1 cellular context compared by ENCODE assay signal in the genomic region with DNA sequence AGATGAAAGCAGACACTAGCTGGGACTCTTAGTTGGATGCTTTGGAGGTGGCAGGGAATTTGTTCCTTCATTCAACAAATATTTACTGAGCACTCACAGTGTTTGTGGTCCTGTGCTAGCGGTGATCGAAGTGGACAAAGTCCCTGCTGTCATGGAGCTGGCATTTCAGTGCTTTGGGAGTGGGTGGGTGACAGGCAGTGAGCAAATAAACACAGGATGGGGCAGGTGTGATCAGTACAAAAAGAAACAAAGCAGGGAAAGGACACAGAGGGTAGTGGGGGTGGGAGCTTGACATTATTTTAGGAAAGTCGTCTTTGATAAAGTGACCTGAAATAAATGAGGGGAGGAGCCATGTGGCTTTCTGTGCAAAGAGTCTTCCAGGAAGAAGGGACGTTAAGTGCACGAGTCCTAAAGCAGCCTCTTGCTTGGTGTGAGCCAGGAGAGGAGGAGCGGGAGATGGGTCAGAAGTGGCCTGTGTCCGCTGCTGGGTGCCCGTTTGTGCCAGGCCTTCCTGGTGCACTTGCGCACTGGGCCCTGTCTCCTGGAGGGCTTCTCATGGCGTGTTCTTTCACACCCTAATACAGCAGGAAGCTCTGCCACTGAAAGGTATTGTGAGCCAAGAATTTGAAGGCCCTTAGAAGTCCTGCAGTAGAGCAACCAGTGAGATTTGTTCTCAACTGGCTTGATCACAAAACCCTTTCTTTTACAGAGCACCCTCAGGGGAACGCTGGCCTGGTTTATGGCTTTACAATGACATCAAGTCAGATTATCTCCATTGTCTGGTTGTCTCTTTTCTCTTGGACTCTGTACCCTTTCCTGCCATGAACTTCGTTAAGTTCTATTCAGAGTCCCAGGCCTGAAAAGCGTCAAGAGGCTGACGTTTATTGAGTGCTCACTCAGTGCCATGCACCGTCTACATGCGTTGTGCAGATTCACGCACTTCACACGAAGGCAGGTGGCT.
A peak's percentile ranks its signal among the peaks of the same experiment; 100 is the strongest.
TF ChIP-seq lines count a peak whose summit lies in the region.

No MANE protein-coding gene starts in this region.

TF ChIP-seq in HepG2, 621 proteins besides CTCF, POLR2A, EP300 and RAD21 (continued from another document and continues in another):
- TF ChIP-seq ZNF639 (CRISPR knock-in tag; conservative IDR thresholded peaks at IDR 0.05) (no peak), ZNF451 (CRISPR knock-in tag; IDR thresholded peaks at IDR 0.05) (no peak), POLR2AphosphoS5 (IDR thresholded peaks at IDR 0.05; ENCODE audit: low read depth, low read length) (no peak; the same call in 1 of the 2 replicates), ZNF572 (CRISPR knock-in tag; IDR thresholded peaks at IDR 0.05) (no peak), ZNF546 (CRISPR knock-in tag; conservative IDR thresholded peaks at IDR 0.05) (no peak), ZNF720 (CRISPR knock-in tag; IDR thresholded peaks at IDR 0.05) (no peak), HDAC1 (CRISPR knock-in tag; IDR thresholded peaks at IDR 0.05) (peak; percentile 97), NFAT5 (CRISPR knock-in tag; IDR thresholded peaks at IDR 0.05) (0 out of 2 replicates have a peak, but pooled peaks have one; percentile 49), STAG1 (CRISPR knock-in tag; IDR thresholded peaks at IDR 0.05) (peak; percentile 36), ZNF775 (CRISPR knock-in tag; IDR thresholded peaks at IDR 0.05; ENCODE audit: borderline replicate concordance) (no peak), FOXP1 (IDR thresholded peaks at IDR 0.05) (peak; percentile 95), FOXP1 (CRISPR knock-in tag; IDR thresholded peaks at IDR 0.05) (peak; percentile 100), DMTF1 (CRISPR knock-in tag; IDR thresholded peaks at IDR 0.05) (peak; percentile 36; the same call in 1 of the 2 replicates), NRL (CRISPR knock-in tag; IDR thresholded peaks at IDR 0.05; ENCODE audit: borderline replicate concordance) (peak; percentile 62; the same call in 1 of the 2 replicates), ZBTB25 (CRISPR knock-in tag; IDR thresholded peaks at IDR 0.05) (peak; percentile 74), ZNF713 (CRISPR knock-in tag; IDR thresholded peaks at IDR 0.05) (no peak), ZNF281 (CRISPR knock-in tag; IDR thresholded peaks at IDR 0.05; ENCODE audit: borderline replicate concordance) (peak; percentile 91), ZNF703 (CRISPR knock-in tag; IDR thresholded peaks at IDR 0.05; ENCODE audit: borderline replicate concordance) (peak; percentile 79; the same call in 1 of the 2 replicates), MXI1 (IDR thresholded peaks at IDR 0.05; ENCODE audit: borderline replicate concordance, low read depth, low read length) (peak; percentile 90; the same call in 2 of the 3 replicates), ZNF563 (CRISPR knock-in tag; IDR thresholded peaks at IDR 0.05) (no peak), MTA1 (CRISPR knock-in tag; IDR thresholded peaks at IDR 0.05; ENCODE audit: borderline replicate concordance) (peak; percentile 86), SIN3A (IDR thresholded peaks at IDR 0.05; ENCODE audit: borderline replicate concordance, low read depth, low read length) (peak; percentile 75), ZNF589 (CRISPR knock-in tag; conservative IDR thresholded peaks at IDR 0.05) (0 out of 2 replicates have a peak, but pooled peaks have one; percentile 59), HMGA1 (CRISPR knock-in tag; conservative IDR thresholded peaks at IDR 0.05) (no peak), SSRP1 (CRISPR knock-in tag; IDR thresholded peaks at IDR 0.05) (no peak), NAIF1 (CRISPR knock-in tag; IDR thresholded peaks at IDR 0.05; ENCODE audit: borderline replicate concordance) (0 out of 2 replicates have a peak, but pooled peaks have one; percentile 45), ZSCAN9 (CRISPR knock-in tag; IDR thresholded peaks at IDR 0.05; ENCODE audit: borderline replicate concordance) (peak; percentile 89; the same call in 1 of the 2 replicates)
- TF ChIP-seq, protein P1, sequence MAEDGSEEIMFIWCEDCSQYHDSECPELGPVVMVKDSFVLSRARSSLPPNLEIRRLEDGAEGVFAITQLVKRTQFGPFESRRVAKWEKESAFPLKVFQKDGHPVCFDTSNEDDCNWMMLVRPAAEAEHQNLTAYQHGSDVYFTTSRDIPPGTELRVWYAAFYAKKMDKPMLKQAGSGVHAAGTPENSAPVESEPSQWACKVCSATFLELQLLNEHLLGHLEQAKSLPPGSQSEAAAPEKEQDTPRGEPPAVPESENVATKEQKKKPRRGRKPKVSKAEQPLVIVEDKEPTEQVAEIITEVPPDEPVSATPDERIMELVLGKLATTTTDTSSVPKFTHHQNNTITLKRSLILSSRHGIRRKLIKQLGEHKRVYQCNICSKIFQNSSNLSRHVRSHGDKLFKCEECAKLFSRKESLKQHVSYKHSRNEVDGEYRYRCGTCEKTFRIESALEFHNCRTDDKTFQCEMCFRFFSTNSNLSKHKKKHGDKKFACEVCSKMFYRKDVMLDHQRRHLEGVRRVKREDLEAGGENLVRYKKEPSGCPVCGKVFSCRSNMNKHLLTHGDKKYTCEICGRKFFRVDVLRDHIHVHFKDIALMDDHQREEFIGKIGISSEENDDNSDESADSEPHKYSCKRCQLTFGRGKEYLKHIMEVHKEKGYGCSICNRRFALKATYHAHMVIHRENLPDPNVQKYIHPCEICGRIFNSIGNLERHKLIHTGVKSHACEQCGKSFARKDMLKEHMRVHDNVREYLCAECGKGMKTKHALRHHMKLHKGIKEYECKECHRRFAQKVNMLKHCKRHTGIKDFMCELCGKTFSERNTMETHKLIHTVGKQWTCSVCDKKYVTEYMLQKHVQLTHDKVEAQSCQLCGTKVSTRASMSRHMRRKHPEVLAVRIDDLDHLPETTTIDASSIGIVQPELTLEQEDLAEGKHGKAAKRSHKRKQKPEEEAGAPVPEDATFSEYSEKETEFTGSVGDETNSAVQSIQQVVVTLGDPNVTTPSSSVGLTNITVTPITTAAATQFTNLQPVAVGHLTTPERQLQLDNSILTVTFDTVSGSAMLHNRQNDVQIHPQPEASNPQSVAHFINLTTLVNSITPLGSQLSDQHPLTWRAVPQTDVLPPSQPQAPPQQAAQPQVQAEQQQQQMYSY (CRISPR knock-in tag; IDR thresholded peaks at IDR 0.05): no peak
- TF ChIP-seq, protein P2, sequence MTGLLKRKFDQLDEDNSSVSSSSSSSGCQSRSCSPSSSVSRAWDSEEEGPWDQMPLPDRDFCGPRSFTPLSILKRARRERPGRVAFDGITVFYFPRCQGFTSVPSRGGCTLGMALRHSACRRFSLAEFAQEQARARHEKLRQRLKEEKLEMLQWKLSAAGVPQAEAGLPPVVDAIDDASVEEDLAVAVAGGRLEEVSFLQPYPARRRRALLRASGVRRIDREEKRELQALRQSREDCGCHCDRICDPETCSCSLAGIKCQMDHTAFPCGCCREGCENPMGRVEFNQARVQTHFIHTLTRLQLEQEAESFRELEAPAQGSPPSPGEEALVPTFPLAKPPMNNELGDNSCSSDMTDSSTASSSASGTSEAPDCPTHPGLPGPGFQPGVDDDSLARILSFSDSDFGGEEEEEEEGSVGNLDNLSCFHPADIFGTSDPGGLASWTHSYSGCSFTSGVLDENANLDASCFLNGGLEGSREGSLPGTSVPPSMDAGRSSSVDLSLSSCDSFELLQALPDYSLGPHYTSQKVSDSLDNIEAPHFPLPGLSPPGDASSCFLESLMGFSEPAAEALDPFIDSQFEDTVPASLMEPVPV (CRISPR knock-in tag; IDR thresholded peaks at IDR 0.05): peak; percentile 52; the same call in 1 of the 2 replicates
